9 cellular contexts compared by ENCODE assay signal in the genomic region with DNA sequence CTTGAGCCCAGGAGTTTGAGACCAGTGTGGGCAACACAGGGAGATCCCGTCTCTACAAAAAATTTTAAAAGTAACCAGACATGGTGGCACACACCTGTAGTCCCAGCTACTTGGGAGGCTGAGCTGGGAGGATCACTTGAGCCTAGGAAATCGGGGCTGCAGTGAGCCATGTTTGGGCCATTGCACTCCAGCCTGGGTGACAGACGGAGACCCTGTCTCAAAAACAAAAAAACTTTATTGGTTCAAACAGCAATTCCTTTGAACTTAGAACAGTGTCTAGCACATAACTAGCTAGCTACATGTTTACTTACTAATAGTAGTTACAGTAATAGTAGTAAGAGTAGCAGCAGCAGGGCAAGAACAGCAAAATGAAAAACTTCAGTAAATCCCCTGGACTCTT.
"Had no signal": no experiment of that assay in that cellular context is flagged by ENCODE, and none has a peak within 500 bp of the region (broad histone marks: within the 10 kb centered on the region; RNA-seq: fewer than 3 reads in every experiment).

No MANE protein-coding gene starts in this region.

- H3K4me1 ChIP-seq: HAP-1 had no signal

- H3K27me3 Mint-ChIP-seq: IgD-negative memory B cell had no signal

- H3K9ac ChIP-seq: GM23248 had no signal

- H3K27ac ChIP-seq: GM23248, HL-60 had no signal

- H3K27ac Mint-ChIP-seq: HFFc6 had no signal

- H3K4me3 ChIP-seq: GM23248, HAP-1 had no signal

- H3K4me3 Mint-ChIP-seq: HFFc6, IgD-negative memory B cell had no signal

- ATAC-seq: HCT116 had no signal

- DNase-seq: GM23248, GOT3, H7, HFFc6, KG1 had no signal

- H2AFZ ChIP-seq: GM23248 had no signal

- H3K9me3 Mint-ChIP-seq: HFFc6, IgD-negative memory B cell had no signal

- H3K9me3 ChIP-seq: HAP-1 had no signal
